Comparison of ENCODE assay signal across 25 cellular contexts in the genomic region with DNA sequence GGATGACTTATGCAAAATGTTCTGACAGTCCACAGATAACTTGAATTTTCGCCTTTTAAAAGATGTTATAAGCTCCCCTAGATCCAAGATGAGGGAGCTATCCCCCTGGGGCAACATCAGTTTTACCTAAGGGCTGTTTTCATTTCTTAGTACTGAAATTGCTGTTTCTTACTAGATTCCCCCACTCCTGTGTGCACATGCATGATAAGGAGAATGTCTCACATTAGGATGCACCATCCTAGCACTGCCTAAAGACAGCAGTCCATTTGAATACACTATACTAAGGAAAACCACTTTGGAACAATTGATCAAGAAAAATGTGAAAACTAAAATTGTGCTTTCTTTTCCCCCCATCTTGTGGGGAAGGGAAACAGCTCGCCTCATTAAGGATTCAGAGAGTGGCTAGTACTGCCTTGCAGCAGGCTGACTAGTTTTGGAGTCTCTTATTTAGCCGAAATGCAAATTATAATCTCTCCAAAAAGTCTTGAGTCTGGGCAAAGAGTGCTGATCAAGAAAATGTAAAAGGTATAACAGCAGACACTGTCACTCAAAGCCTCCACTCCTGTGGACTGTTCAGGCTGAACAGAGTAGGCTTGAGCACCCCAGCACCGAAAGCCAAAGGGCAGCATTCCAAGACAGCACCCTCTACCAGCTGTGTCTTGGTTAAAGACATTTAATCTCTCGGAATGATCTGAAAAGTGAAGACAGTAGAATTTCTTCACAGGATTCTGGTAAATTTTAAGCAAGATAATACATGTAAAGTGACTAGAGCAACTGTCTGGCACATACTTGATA.
A peak's percentile ranks its signal among the peaks of the same experiment; 100 is the strongest.
DNase-seq lines count a peak whose midpoint lies in the region; TF ChIP-seq lines count a peak whose summit lies in the region.
"Had no signal": no experiment of that assay in that cellular context is flagged by ENCODE, and none has a peak within 500 bp of the region (broad histone marks: within the 10 kb centered on the region; RNA-seq: fewer than 3 reads in every experiment).

No MANE protein-coding gene starts in this region.

- no peaks in the 10 kb centered on the region for H3K9me3 ChIP-seq in neural progenitor cell (ENCODE audit: low read depth)
- H3K9me3 ChIP-seq: SJSA1 had no signal

- peaks cover 32% of the 10 kb centered on the region for H3K79me2 ChIP-seq in neural progenitor cell (ENCODE audit: low read depth)

- no peak overlapping the region for H3K4me3 Mint-ChIP-seq in neural progenitor cell
- H3K4me3 Mint-ChIP-seq: B cell had no signal

- no peak overlapping the region for H3K9ac ChIP-seq in neural progenitor cell

- no peaks in the 10 kb centered on the region for H3K36me3 ChIP-seq in neural progenitor cell
- H3K36me3 ChIP-seq: SJSA1 had no signal

- TF ChIP-seq CTCF in neural progenitor cell (IDR thresholded peaks at IDR 0.05): no peak

- no peaks in the 10 kb centered on the region for H3K27me3 ChIP-seq in neural progenitor cell
- H3K27me3 ChIP-seq: SJSA1 had no signal

- H3K27me3 Mint-ChIP-seq in neural progenitor cell (ENCODE audit: insufficient read depth, low read depth): no peaks in the 10 kb centered on the region
- H3K27me3 Mint-ChIP-seq: B cell had no signal

- H3K4me2 ChIP-seq in neural progenitor cell: no peak overlapping the region

- no peaks in the 10 kb centered on the region for H3K36me3 Mint-ChIP-seq in neural progenitor cell

- H4K20me1 ChIP-seq in neural progenitor cell (ENCODE audit: low read depth): no peaks in the 10 kb centered on the region

- H3K4me1 Mint-ChIP-seq in neural progenitor cell: no peaks in the 10 kb centered on the region
- H3K4me1 Mint-ChIP-seq: B cell had no signal

- peaks cover 17% of the 10 kb centered on the region for H3K4me1 ChIP-seq in neural progenitor cell
- H3K4me1 ChIP-seq: SJSA1 had no signal

- H3K27ac Mint-ChIP-seq in neural progenitor cell: no peak overlapping the region
- H3K27ac Mint-ChIP-seq: B cell had no signal

- H2AFZ ChIP-seq in neural progenitor cell (replicated peaks): no peak overlapping the region

- peaks cover 3% of the 10 kb centered on the region for H3F3A ChIP-seq in neural progenitor cell (ENCODE audit: low read depth)

- no peak overlapping the region for H3K27ac ChIP-seq in neural progenitor cell
- H3K27ac ChIP-seq: 22Rv1, C4-2B, HL-60, SJSA1 had no signal

- no peak for TF ChIP-seq POLR2A in erythroblast (IDR thresholded peaks at IDR 0.05; ENCODE audit: low read length)

- peak; percentile 20 for DNase-seq in DMS 273 (lab: John Stamatoyannopoulos, UW; ENCODE audit: unreplicated experiment)
- DNase-seq in DMS 273 treated with DMSO at 0.1 percent for 48 hours (lab: John Stamatoyannopoulos, UW): no peak
- peak; percentile 60 to 81 for DNase-seq in erythroblast (lab: John Stamatoyannopoulos, UW)
- DNase-seq in neural progenitor cell (ENCODE audit: low spot score): peak; percentile 42
- DNase-seq in activated CD8-positive, alpha-beta memory T cell treated with anti-CD3 and anti-CD28 coated beads, Interleukin-2, amount 50 U/mL, for 48 hours: no peak
- DNase-seq in activated CD4-positive, alpha-beta T cell treated with anti-CD3 and anti-CD28 coated beads, Interleukin-2, amount 50 U/mL, for 1 hour: no peak
- no peak for DNase-seq in CD1c-positive myeloid dendritic cell (ENCODE audit: extremely low spot score)
- DNase-seq: Calu3; Kasumi-1; MV-4-11; NCI-H1105; NCI-H1436 treated with DMSO at 0.1 percent for 48 hours; NCI-H1930; NCI-H2107; NCI-H446; NCI-H524 treated with DMSO at 0.1 percent for 48 hours; NCI-H774; NK-92 treated with Interleukin-12 subunit alpha and Interleukin-12 subunit beta, amount 100 ng/mL, for 24 hours; Right ventricle myocardium superior; RPMI8226 had no signal

- H3K4me3 ChIP-seq in neural progenitor cell: no peak overlapping the region
- H3K4me3 ChIP-seq: SJSA1 had no signal

- no peaks in the 10 kb centered on the region for H3K9me3 Mint-ChIP-seq in neural progenitor cell

Comparison
In these comparisons a context has a peak if more than half of its experiments do, and no peak if none do; other contexts are left out.
1. DNase-seq: peak in DMS 273 (single experiment), erythroblast (2 of 2) and neural progenitor cell (single experiment); none in DMS 273 treated with DMSO at 0.1 percent for 48 hours (single experiment), activated CD8-positive, alpha-beta memory T cell treated with anti-CD3 and anti-CD28 coated beads, Interleukin-2, amount 50 U/mL, for 48 hours (single experiment), activated CD4-positive, alpha-beta T cell treated with anti-CD3 and anti-CD28 coated beads, Interleukin-2, amount 50 U/mL, for 1 hour (single experiment) and CD1c-positive myeloid dendritic cell (single experiment).